ENCODE assay signal across 14 cellular contexts in the genomic region with DNA sequence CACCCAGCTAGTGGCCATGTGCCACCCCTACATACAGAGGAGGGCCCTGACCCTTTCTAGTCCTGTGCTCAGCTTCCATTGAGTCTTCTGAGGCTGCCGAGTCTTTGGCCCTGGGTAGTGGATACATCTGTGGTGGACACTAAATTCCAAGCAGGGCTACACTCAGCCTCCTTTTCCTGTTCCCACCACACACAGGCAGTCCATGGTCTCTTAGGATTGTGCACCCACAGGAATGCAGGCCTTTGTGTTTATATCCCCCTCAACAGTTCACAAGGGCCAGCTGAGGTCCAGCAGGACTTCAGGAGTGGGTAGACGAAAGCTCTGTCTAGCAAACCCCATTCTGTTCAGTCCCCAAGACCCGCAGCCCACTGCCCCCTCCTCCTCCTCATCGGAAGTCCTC.
DNase-seq lines count a peak whose midpoint lies in the region; ATAC-seq and TF ChIP-seq lines count a peak whose summit lies in the region.
"Had no signal": no experiment of that assay in that cellular context is flagged by ENCODE, and none has a peak within 500 bp of the region (broad histone marks: within the 10 kb centered on the region; RNA-seq: fewer than 3 reads in every experiment).

No MANE protein-coding gene starts in this region.

- H3K4me3 ChIP-seq in foreskin fibroblast (ENCODE audit: low read depth in 1 of 2, low read length in 2 of 2) (no peak overlapping the region), tibial artery (no peak overlapping the region)
- H3K4me3 ChIP-seq: heart left ventricle, testis had no signal

- H3K9me3 Mint-ChIP-seq in activated CD8-positive, alpha-beta memory T cell treated with anti-CD3 and anti-CD28 coated beads, Interleukin-2, amount 10 ng/mL, durations not matched to agents 7 days and 5 days (ENCODE audit: low read depth), result no peaks in the 10 kb centered on the region
- H3K9me3 Mint-ChIP-seq in activated CD4-positive, alpha-beta T cell treated with anti-CD3 and anti-CD28 coated beads for 36 hours (ENCODE audit: low read depth), result no peaks in the 10 kb centered on the region
- H3K9me3 Mint-ChIP-seq: T-helper 1 cell treated with Interleukin-12 subunit alpha and Interleukin-12 subunit beta and Interleukin-4 antibody, amounts not matched to agents 30 μg/mL and 1 μg/mL, for 36 hours had no signal

- POLR2A ChIA-PET in activated CD4-positive, alpha-beta T cell treated with anti-CD3 and anti-CD28 coated beads for 36 hours (lab: Charles Lee), result no interaction called here

- peaks cover 7 to 56% (median 25%) of the 10 kb centered on the region in 4 donors for H3K4me1 ChIP-seq in tibial artery

- no peaks in the 10 kb centered on the region for H3K36me3 Mint-ChIP-seq in activated CD8-positive, alpha-beta memory T cell treated with anti-CD3 and anti-CD28 coated beads, Interleukin-2, amount 10 ng/mL, durations not matched to agents 7 days and 5 days
- no peaks in the 10 kb centered on the region for H3K36me3 Mint-ChIP-seq in activated CD4-positive, alpha-beta T cell treated with anti-CD3 and anti-CD28 coated beads for 36 hours (ENCODE audit: low read depth)

- H3K4me1 Mint-ChIP-seq in activated CD8-positive, alpha-beta memory T cell treated with anti-CD3 and anti-CD28 coated beads, Interleukin-2, amount 10 ng/mL, durations not matched to agents 7 days and 5 days, result peaks cover 52% of the 10 kb centered on the region
- H3K4me1 Mint-ChIP-seq in activated CD4-positive, alpha-beta T cell treated with anti-CD3 and anti-CD28 coated beads for 36 hours, result peaks cover 44% of the 10 kb centered on the region

- CTCF ChIA-PET in activated CD8-positive, alpha-beta memory T cell treated with anti-CD3 and anti-CD28 coated beads, Interleukin-2, amount 10 ng/mL, durations not matched to agents 7 days and 5 days (lab: Charles Lee), result interaction anchor here (0.7 to 1.4 kb wide), 2 partner anchors 142 to 552 kb away, joined by 3 read pairs; no protein-coding TSS in a partner anchor
- CTCF ChIA-PET in activated CD4-positive, alpha-beta T cell treated with anti-CD3 and anti-CD28 coated beads for 36 hours (lab: Charles Lee), result interaction anchor here (1.2 to 1.5 kb wide), 2 partner anchors 142 to 222 kb away, joined by 3 to 5 read pairs; no protein-coding TSS in a partner anchor

- intact Hi-C loops in tibial artery (cut with DNase I; ENCODE audit: low total_unique reads), result loop anchor here (5.0 kb wide), 3 partner anchors 217 to 567 kb away; a partner anchor contains a TSS
- intact Hi-C loops in activated CD4-positive, alpha-beta T cell treated with anti-CD3 and anti-CD28 coated beads for 36 hours (cut with DNase I, micrococcal nuclease), result loop anchor here (5.0 kb wide), 6 partner anchors 87 to 1073 kb away; a partner anchor contains a TSS

- no peaks in the 10 kb centered on the region for H3K9me3 ChIP-seq in tibial artery
- H3K9me3 ChIP-seq: heart left ventricle, testis had no signal

- DNase-seq in activated CD8-positive, alpha-beta memory T cell treated with anti-CD3 and anti-CD28 coated beads, Interleukin-2, amount 10 ng/mL, durations not matched to agents 7 days and 5 days, result no peak
- DNase-seq in activated CD8-positive, alpha-beta memory T cell treated with anti-CD3 and anti-CD28 coated beads, Interleukin-2, amount 50 U/mL, for 4 hours, result no peak
- DNase-seq in UCSD-AML1 (lab: John Stamatoyannopoulos, UW; ENCODE audit: unreplicated experiment) (peak; percentile 27), foreskin fibroblast (peak; percentile 42 to 44), tibial artery (no peak), HuH-7.5 (ENCODE audit: low spot score) (no peak)
- DNase-seq in activated CD4-positive, alpha-beta T cell treated with anti-CD3 and anti-CD28 coated beads for 36 hours, result no peak
- DNase-seq: caudate nucleus; heart left ventricle; NCI-H524; stimulated activated CD4-positive, alpha-beta T cell treated with anti-CD3 and anti-CD28 coated beads, Interleukin-4, amount 100 ng/mL, for 1 hour; testis had no signal

- peaks cover 4 to 16% (median 16%) of the 10 kb centered on the region in 3 donors for H3K36me3 ChIP-seq in tibial artery

- no peak for TF ChIP-seq CTCF in foreskin fibroblast (IDR thresholded peaks at IDR 0.05; ENCODE audit: low read depth, low read length)
- no peak for TF ChIP-seq CTCF in tibial artery (IDR thresholded peaks at IDR 0.05)

- no peak for ATAC-seq in activated CD8-positive, alpha-beta memory T cell treated with anti-CD3 and anti-CD28 coated beads, Interleukin-2, amount 10 ng/mL, durations not matched to agents 7 days and 5 days
- ATAC-seq in GM21381 (IDR thresholded peaks at IDR 0.05; ENCODE audit: unreplicated experiment), result no peak
- no peak for ATAC-seq in activated CD4-positive, alpha-beta T cell treated with anti-CD3 and anti-CD28 coated beads for 36 hours
- ATAC-seq: heart left ventricle had no signal

- no peaks in the 10 kb centered on the region for H3K27me3 Mint-ChIP-seq in activated CD8-positive, alpha-beta memory T cell treated with anti-CD3 and anti-CD28 coated beads, Interleukin-2, amount 10 ng/mL, durations not matched to agents 7 days and 5 days
- no peaks in the 10 kb centered on the region for H3K27me3 Mint-ChIP-seq in activated CD4-positive, alpha-beta T cell treated with anti-CD3 and anti-CD28 coated beads for 36 hours

- H3K27me3 ChIP-seq in tibial artery, result no peaks in the 10 kb centered on the region
- H3K27me3 ChIP-seq: heart left ventricle, testis had no signal

- peak overlapping the region; percentile 27 for H3K27ac Mint-ChIP-seq in activated CD8-positive, alpha-beta memory T cell treated with anti-CD3 and anti-CD28 coated beads, Interleukin-2, amount 10 ng/mL, durations not matched to agents 7 days and 5 days
- H3K27ac Mint-ChIP-seq in activated CD4-positive, alpha-beta T cell treated with anti-CD3 and anti-CD28 coated beads for 36 hours, result no peak overlapping the region

- H3K4me3 Mint-ChIP-seq in activated CD8-positive, alpha-beta memory T cell treated with anti-CD3 and anti-CD28 coated beads, Interleukin-2, amount 10 ng/mL, durations not matched to agents 7 days and 5 days, result no peak overlapping the region
- H3K4me3 Mint-ChIP-seq in activated CD4-positive, alpha-beta T cell treated with anti-CD3 and anti-CD28 coated beads for 36 hours, result no peak overlapping the region
- H3K4me3 Mint-ChIP-seq: T-helper 1 cell treated with Interleukin-12 subunit alpha and Interleukin-12 subunit beta and Interleukin-4 antibody, amounts not matched to agents 30 μg/mL and 1 μg/mL, for 36 hours had no signal

- H3K27ac ChIP-seq in tibial artery, result peak overlapping the region; percentile 14 to 28
- H3K27ac ChIP-seq: testis had no signal

Comparison
In these comparisons a context has a peak if more than half of its experiments do, and no peak if none do; other contexts are left out.
1. DNase-seq: peak in UCSD-AML1 (single experiment) and foreskin fibroblast (2 of 2); none in activated CD8-positive, alpha-beta memory T cell treated with anti-CD3 and anti-CD28 coated beads, Interleukin-2, amount 10 ng/mL, durations not matched to agents 7 days and 5 days (single experiment), activated CD8-positive, alpha-beta memory T cell treated with anti-CD3 and anti-CD28 coated beads, Interleukin-2, amount 50 U/mL, for 4 hours (single experiment), tibial artery (0 of 2), activated CD4-positive, alpha-beta T cell treated with anti-CD3 and anti-CD28 coated beads for 36 hours (single experiment) and HuH-7.5 (single experiment).